Comparison of ENCODE assay signal across 1 cellular context in the genomic region with DNA sequence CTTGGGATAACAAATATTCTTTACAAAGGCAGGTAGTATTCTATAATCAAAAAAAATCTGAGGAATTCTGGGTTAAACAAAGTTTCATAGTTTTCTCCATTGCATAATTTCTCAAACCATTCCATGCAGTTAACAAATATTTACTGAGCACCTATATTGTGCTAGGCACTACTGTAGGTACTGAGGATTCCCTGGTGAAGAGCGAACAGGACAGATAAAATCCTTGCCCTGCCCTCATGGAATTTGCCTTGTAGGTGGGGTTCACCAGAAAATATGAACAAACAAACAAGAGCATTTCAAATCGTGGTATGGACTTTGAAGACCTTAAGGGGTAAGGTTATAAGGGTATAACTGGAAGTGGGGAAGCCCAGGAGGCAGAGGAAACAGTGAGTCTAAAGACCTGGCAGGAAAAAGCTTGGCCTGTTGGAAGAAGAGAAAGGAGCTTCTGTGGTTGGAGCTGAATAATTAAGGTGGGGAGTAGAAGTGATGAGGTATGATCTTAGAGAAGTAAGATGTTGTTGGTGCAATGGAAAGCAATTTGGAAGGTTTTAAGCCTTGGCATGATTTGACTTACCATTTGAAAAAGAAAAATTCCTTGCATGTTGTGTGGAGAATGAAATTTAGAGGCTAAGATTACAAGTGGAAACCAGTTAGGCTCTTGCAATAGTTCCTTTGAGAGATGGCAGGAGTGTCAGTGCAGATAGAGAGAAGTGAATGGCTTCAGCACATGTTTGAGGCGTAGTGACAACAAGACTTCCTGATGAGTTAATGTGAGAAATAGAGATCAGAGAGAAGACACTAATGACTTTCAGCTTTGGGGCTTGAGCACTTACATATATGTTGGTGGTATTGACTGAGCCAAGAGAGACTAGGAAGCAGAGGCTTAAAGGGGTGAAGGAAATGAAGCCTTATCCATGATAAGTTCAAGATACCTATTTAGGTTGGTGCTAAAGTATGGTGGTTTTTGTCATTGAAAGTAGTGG.
A peak's percentile ranks its signal among the peaks of the same experiment; 100 is the strongest.
TF ChIP-seq lines count a peak whose summit lies in the region.

No MANE protein-coding gene starts in this region.

TF ChIP-seq in K562, 482 proteins besides CTCF, POLR2A, EP300 and RAD21 (continued from another document):
- TF ChIP-seq, protein P1, sequence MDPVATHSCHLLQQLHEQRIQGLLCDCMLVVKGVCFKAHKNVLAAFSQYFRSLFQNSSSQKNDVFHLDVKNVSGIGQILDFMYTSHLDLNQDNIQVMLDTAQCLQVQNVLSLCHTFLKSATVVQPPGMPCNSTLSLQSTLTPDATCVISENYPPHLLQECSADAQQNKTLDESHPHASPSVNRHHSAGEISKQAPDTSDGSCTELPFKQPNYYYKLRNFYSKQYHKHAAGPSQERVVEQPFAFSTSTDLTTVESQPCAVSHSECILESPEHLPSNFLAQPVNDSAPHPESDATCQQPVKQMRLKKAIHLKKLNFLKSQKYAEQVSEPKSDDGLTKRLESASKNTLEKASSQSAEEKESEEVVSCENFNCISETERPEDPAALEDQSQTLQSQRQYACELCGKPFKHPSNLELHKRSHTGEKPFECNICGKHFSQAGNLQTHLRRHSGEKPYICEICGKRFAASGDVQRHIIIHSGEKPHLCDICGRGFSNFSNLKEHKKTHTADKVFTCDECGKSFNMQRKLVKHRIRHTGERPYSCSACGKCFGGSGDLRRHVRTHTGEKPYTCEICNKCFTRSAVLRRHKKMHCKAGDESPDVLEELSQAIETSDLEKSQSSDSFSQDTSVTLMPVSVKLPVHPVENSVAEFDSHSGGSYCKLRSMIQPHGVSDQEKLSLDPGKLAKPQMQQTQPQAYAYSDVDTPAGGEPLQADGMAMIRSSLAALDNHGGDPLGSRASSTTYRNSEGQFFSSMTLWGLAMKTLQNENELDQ (CRISPR knock-in tag; IDR thresholded peaks at IDR 0.05; ENCODE audit: borderline replicate concordance) = no peak
- TF ChIP-seq ZNF239 (CRISPR knock-in tag; IDR thresholded peaks at IDR 0.05) (no peak), ZNF311 (CRISPR knock-in tag; IDR thresholded peaks at IDR 0.05) (peak; percentile 54; the same call in 1 of the 2 replicates), HEY1 (CRISPR knock-in tag; IDR thresholded peaks at IDR 0.05; ENCODE audit: borderline replicate concordance) (no peak), NR2F6 (CRISPR knock-in tag; IDR thresholded peaks at IDR 0.05) (no peak), ZBTB1 (CRISPR knock-in tag; IDR thresholded peaks at IDR 0.05; ENCODE audit: borderline replicate concordance, low read depth) (no peak), NFATC3 (IDR thresholded peaks at IDR 0.05) (0 out of 2 replicates have a peak, but pooled peaks have one; percentile 35), FOXJ3 (CRISPR knock-in tag; IDR thresholded peaks at IDR 0.05) (no peak), ZBTB2 (IDR thresholded peaks at IDR 0.05) (no peak), MAFK (IDR thresholded peaks at IDR 0.05; ENCODE audit: low read length) (no peak), KDM2B (CRISPR knock-in tag; IDR thresholded peaks at IDR 0.05) (no peak), PURB (CRISPR knock-in tag; IDR thresholded peaks at IDR 0.05; ENCODE audit: low read depth) (no peak), SMAD4 (CRISPR knock-in tag; conservative IDR thresholded peaks at IDR 0.05) (0 out of 2 replicates have a peak, but pooled peaks have one; percentile 23)
- TF ChIP-seq, protein P2, sequence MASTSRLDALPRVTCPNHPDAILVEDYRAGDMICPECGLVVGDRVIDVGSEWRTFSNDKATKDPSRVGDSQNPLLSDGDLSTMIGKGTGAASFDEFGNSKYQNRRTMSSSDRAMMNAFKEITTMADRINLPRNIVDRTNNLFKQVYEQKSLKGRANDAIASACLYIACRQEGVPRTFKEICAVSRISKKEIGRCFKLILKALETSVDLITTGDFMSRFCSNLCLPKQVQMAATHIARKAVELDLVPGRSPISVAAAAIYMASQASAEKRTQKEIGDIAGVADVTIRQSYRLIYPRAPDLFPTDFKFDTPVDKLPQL (IDR thresholded peaks at IDR 0.05; ENCODE audit: extremely low read depth, insufficient read length) = no peak
- TF ChIP-seq, protein P3, sequence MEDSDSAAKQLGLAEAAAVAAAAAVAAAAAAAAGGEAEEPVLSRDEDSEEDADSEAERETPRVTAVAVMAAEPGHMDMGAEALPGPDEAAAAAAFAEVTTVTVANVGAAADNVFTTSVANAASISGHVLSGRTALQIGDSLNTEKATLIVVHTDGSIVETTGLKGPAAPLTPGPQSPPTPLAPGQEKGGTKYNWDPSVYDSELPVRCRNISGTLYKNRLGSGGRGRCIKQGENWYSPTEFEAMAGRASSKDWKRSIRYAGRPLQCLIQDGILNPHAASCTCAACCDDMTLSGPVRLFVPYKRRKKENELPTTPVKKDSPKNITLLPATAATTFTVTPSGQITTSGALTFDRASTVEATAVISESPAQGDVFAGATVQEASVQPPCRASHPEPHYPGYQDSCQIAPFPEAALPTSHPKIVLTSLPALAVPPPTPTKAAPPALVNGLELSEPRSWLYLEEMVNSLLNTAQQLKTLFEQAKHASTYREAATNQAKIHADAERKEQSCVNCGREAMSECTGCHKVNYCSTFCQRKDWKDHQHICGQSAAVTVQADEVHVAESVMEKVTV (CRISPR knock-in tag; IDR thresholded peaks at IDR 0.05) = peak; percentile 34; the same call in 1 of the 2 replicates
TF ChIP-seq in K562: peak in this region for 7.
